1 cellular context compared by ENCODE assay signal in the genomic region with DNA sequence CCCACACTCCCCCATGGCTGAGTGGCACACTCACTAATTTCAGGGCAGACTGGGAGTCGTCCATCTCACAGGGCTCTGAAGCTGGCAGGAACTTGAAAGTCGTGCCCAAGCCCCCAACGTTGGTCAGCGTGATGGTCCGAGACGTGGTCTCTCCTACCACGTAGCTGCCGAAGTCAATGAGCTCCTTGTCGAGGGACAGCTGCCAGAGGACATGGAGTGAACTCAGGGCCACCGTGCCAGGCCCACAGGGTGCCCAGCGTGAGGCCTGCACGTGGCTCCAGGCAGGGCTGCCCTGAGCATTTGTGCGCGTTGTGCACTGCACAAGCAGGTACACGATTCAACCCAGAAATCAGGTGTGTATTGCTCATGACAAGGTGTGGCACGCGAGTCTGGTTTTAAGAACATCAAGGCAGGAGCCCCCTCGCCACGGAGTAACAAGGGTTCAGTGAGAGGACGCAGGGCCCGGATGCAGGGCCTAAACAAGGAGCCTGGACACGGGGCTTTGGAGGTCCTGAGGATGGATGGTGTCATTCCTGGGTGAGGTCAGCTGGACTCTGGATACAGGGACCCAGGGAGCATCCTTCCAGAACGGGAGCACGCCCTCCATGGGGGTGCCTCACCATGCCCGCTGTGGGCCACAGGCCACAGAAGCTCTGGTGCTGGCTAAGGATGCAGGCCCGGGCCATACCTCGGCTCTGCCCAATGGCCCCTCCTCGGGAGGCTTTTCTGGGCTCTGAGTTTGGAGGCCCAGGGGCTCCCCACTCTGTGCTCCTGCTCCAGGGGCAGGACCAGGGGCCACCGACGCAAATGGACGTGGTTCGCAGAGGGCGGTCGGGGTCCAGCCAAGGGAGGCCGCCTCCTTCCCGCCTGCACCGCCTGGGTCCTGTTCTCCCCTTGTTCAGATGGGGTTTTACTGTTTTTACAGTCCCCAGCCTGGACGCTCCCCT.
TF ChIP-seq lines count a peak whose summit lies in the region.

No MANE protein-coding gene starts in this region.

TF ChIP-seq in H1, 55 proteins besides CTCF, POLR2A, EP300 and RAD21:
- TF ChIP-seq GABPA (IDR thresholded peaks at IDR 0.05; ENCODE audit: borderline replicate concordance, insufficient read depth, low read length) = no peak
- TF ChIP-seq KDM4A (IDR thresholded peaks at IDR 0.05; ENCODE audit: low read depth, low read length, severe bottlenecking) = no peak
- no peak for TF ChIP-seq HDAC6 (IDR thresholded peaks at IDR 0.05; ENCODE audit: low read depth, low read length)
- no peak for TF ChIP-seq BRCA1 (IDR thresholded peaks at IDR 0.05; ENCODE audit: low read depth, low read length)
- TF ChIP-seq SIX5 (IDR thresholded peaks at IDR 0.05; ENCODE audit: low read depth, low read length) = no peak
- TF ChIP-seq SP1 (IDR thresholded peaks at IDR 0.05; ENCODE audit: low read depth, low read length) = no peak
- TF ChIP-seq ASH2L (IDR thresholded peaks at IDR 0.05; ENCODE audit: low read length) = no peak
- no peak for TF ChIP-seq SIRT6 (IDR thresholded peaks at IDR 0.05; ENCODE audit: low read length)
- no peak for TF ChIP-seq RNF2 (IDR thresholded peaks at IDR 0.05; ENCODE audit: borderline replicate concordance, low read depth, low read length, missing control alignments, poor library complexity, severe bottlenecking)
- TF ChIP-seq CEBPB (IDR thresholded peaks at IDR 0.05; ENCODE audit: low read depth, low read length) = no peak
- no peak for TF ChIP-seq FOSL1 (IDR thresholded peaks at IDR 0.05; ENCODE audit: insufficient read depth, low read depth, low read length)
- no peak for TF ChIP-seq ATF2 (IDR thresholded peaks at IDR 0.05; ENCODE audit: low read length)
